ENCODE assay signal across 1 cellular context in genomic region chr1:109776911-109777310, GRCh38.
TF ChIP-seq lines count a peak whose summit lies in the region.

No MANE protein-coding gene starts in this region.

TF ChIP-seq in HepG2, 621 proteins besides CTCF, POLR2A, EP300 and RAD21 (continued from another document and continues in another):
- TF ChIP-seq ARID4A (CRISPR knock-in tag; IDR thresholded peaks at IDR 0.05; ENCODE audit: borderline replicate concordance) (peak; percentile 27; the same call in 1 of the 2 replicates), MTA1 (CRISPR knock-in tag; IDR thresholded peaks at IDR 0.05; ENCODE audit: borderline replicate concordance) (no peak), REST (IDR thresholded peaks at IDR 0.05; ENCODE audit: borderline replicate concordance in 1 of 2, low read depth in 1 of 2, low read length in 2 of 2) (no peak), KLF6 (CRISPR knock-in tag; IDR thresholded peaks at IDR 0.05) (no peak), ZNF501 (CRISPR knock-in tag; IDR thresholded peaks at IDR 0.05) (0 out of 2 replicates have a peak, but pooled peaks have one; percentile 48), RFX5 (IDR thresholded peaks at IDR 0.05; ENCODE audit: low read depth, low read length) (no peak), ZZZ3 (CRISPR knock-in tag; IDR thresholded peaks at IDR 0.05; ENCODE audit: borderline replicate concordance) (no peak), ZNF367 (CRISPR knock-in tag; IDR thresholded peaks at IDR 0.05; ENCODE audit: borderline replicate concordance) (no peak), ZNF30 (CRISPR knock-in tag; IDR thresholded peaks at IDR 0.05) (no peak), ETV6 (CRISPR knock-in tag; conservative IDR thresholded peaks at IDR 0.05) (no peak), ZBTB20 (CRISPR knock-in tag; IDR thresholded peaks at IDR 0.05; ENCODE audit: borderline replicate concordance, low read depth) (no peak), ZNF235 (CRISPR knock-in tag; IDR thresholded peaks at IDR 0.05; ENCODE audit: borderline replicate concordance) (no peak), RNF219 (CRISPR knock-in tag; IDR thresholded peaks at IDR 0.05) (no peak), HMGXB3 (CRISPR knock-in tag; IDR thresholded peaks at IDR 0.05; ENCODE audit: borderline replicate concordance) (no peak), ZNF12 (CRISPR knock-in tag; IDR thresholded peaks at IDR 0.05) (0 out of 2 replicates have a peak, but pooled peaks have one; percentile 30), SKIL (CRISPR knock-in tag; IDR thresholded peaks at IDR 0.05; ENCODE audit: borderline replicate concordance) (no peak), RBM39 (IDR thresholded peaks at IDR 0.05; ENCODE audit: low read depth, low read length, poor library complexity, severe bottlenecking) (no peak), SP4 (CRISPR knock-in tag; IDR thresholded peaks at IDR 0.05) (0 out of 2 replicates have a peak, but pooled peaks have one; percentile 20), ZNF569 (CRISPR knock-in tag; IDR thresholded peaks at IDR 0.05; ENCODE audit: borderline replicate concordance) (no peak), RNF2 (conservative IDR thresholded peaks at IDR 0.05; ENCODE audit: low read depth) (no peak), TFAP4 (IDR thresholded peaks at IDR 0.05; ENCODE audit: borderline replicate concordance, low read depth) (no peak), RFXAP (CRISPR knock-in tag; IDR thresholded peaks at IDR 0.05; ENCODE audit: borderline replicate concordance) (no peak), MXI1 (IDR thresholded peaks at IDR 0.05; ENCODE audit: borderline replicate concordance, low read depth, low read length) (no peak; the same call in 2 of the 3 replicates), RBFOX2 (IDR thresholded peaks at IDR 0.05; ENCODE audit: low read depth, low read length) (no peak), KMT2A (CRISPR knock-in tag; IDR thresholded peaks at IDR 0.05) (no peak), SOX6 (IDR thresholded peaks at IDR 0.05) (no peak), SOX6 (CRISPR knock-in tag; IDR thresholded peaks at IDR 0.05) (no peak), NR2C2 (CRISPR knock-in tag; IDR thresholded peaks at IDR 0.05; ENCODE audit: borderline replicate concordance) (no peak), NFIB (CRISPR knock-in tag; IDR thresholded peaks at IDR 0.05; ENCODE audit: borderline replicate concordance) (no peak), POLR2G (IDR thresholded peaks at IDR 0.05; ENCODE audit: low read depth, low read length) (no peak), CAMTA2 (CRISPR knock-in tag; IDR thresholded peaks at IDR 0.05; ENCODE audit: borderline replicate concordance) (no peak), FOXM1 (CRISPR knock-in tag; IDR thresholded peaks at IDR 0.05) (no peak), GABPA (IDR thresholded peaks at IDR 0.05; ENCODE audit: low read depth, low read length) (no peak), GABPA (CRISPR knock-in tag; IDR thresholded peaks at IDR 0.05; ENCODE audit: low read depth) (no peak), ZMYM2 (CRISPR knock-in tag; IDR thresholded peaks at IDR 0.05) (no peak), ZFP91 (CRISPR knock-in tag; IDR thresholded peaks at IDR 0.05; ENCODE audit: borderline replicate concordance) (peak; percentile 46; the same call in 1 of the 2 replicates), SOX5 (CRISPR knock-in tag; IDR thresholded peaks at IDR 0.05; ENCODE audit: borderline replicate concordance) (no peak), KLF12 (CRISPR knock-in tag; IDR thresholded peaks at IDR 0.05; ENCODE audit: borderline replicate concordance) (no peak), ZNF749 (CRISPR knock-in tag; IDR thresholded peaks at IDR 0.05; ENCODE audit: borderline replicate concordance) (no peak)
